ENCODE assay signal across 1 cellular context in the genomic region with DNA sequence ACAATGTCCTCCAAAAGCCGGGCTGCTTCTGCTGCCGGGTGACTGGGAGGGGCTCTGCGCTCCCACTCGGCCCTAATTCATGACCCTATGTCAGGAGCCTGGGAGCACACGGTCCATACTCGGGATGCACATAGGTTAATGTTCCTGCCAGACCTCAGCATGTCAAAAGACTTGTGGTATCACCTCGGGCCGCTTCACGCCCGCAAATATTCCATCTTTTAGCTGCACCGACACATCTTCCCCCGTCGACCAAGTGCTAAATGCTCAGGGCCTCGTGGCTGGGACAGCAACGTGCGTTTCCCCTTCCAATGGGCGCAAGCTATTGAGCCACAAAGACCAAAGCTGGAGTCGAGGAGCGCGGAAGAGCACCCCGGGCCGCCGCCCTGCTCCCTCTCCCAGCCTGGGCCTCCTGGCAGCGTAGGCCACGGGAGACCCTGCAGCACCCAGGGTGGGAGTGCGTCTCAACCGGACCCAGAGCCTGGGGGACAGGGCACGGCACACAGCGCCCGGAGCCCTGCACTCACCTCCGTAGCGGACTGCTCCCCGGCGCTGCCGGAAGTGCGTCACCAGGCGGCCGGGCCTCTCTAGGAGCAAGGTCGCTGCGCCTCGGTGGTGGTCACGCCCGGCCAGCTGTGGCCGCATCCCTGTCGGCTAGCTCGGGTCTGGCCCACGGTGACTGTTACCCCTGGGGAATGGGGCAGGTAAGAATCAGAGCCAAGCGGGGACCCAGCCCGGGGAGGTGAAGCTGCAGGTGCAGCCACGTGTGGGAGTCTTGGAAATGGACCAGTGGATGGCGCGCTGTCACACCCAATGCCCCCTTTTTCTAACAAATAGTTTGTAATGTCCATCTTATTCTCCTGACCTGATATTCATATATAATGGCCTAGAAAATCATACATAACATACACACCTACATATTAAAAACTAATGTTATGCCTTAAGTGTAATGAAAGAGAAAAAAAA.
TF ChIP-seq lines count a peak whose summit lies in the region.

A gene (minus strand): TSS at position 562 of the 963 bp plus-strand sequence. CDS start 5,451 bp downstream, outside the sequence.

TF ChIP-seq in IMR-90, 13 proteins besides CTCF, POLR2A, EP300 and RAD21 (continued from another document):
- TF ChIP-seq RFX5 (IDR thresholded peaks at IDR 0.05; ENCODE audit: low read depth, low read length) = no peak
- no peak for TF ChIP-seq SMC3 (IDR thresholded peaks at IDR 0.05; ENCODE audit: low read depth, low read length)
- TF ChIP-seq CHD1 (IDR thresholded peaks at IDR 0.05; ENCODE audit: low read depth, low read length) = no peak
